1 cellular context compared by ENCODE assay signal in the genomic region with DNA sequence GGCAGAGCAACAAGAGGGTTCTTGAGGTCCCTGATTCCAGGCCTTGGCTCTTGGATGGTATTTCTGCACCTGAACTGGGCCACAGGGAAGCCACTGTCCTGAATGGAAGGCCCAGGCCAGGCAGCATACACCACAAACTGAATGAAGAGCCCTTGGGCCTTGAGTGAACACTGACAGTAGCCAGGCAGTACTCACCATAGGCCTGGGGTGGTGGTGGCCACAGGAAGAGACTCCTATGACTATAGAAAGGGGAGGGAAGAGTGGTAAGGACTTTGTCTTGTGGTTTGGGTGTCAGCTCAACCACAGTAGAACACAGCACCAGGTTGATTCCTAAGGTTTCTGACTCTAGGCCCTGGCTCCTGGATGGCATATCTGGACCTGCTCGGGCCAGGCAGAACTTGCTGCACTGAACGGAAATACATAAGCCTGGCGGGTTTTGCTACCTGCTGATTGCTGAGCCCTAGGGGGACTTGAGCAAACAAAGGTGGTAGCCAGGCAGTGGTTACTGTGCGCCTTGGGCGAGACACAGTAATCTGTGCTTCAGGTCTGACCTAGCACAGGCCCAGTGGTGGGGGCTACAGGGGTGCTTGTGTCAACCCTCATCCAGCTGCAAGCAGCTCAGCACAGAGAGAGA.
TF ChIP-seq lines count a peak whose summit lies in the region.

No MANE protein-coding gene starts in this region.

TF ChIP-seq in HepG2, 621 proteins besides CTCF, POLR2A, EP300 and RAD21:
- TF ChIP-seq ZNF180 (CRISPR knock-in tag; IDR thresholded peaks at IDR 0.05; ENCODE audit: borderline replicate concordance, low read depth), result no peak
- TF ChIP-seq, protein P1, sequence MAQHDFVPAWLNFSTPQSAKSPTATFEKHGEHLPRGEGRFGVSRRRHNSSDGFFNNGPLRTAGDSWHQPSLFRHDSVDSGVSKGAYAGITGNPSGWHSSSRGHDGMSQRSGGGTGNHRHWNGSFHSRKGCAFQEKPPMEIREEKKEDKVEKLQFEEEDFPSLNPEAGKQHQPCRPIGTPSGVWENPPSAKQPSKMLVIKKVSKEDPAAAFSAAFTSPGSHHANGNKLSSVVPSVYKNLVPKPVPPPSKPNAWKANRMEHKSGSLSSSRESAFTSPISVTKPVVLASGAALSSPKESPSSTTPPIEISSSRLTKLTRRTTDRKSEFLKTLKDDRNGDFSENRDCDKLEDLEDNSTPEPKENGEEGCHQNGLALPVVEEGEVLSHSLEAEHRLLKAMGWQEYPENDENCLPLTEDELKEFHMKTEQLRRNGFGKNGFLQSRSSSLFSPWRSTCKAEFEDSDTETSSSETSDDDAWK (CRISPR knock-in tag; IDR thresholded peaks at IDR 0.05), result no peak
- TF ChIP-seq, protein P2, sequence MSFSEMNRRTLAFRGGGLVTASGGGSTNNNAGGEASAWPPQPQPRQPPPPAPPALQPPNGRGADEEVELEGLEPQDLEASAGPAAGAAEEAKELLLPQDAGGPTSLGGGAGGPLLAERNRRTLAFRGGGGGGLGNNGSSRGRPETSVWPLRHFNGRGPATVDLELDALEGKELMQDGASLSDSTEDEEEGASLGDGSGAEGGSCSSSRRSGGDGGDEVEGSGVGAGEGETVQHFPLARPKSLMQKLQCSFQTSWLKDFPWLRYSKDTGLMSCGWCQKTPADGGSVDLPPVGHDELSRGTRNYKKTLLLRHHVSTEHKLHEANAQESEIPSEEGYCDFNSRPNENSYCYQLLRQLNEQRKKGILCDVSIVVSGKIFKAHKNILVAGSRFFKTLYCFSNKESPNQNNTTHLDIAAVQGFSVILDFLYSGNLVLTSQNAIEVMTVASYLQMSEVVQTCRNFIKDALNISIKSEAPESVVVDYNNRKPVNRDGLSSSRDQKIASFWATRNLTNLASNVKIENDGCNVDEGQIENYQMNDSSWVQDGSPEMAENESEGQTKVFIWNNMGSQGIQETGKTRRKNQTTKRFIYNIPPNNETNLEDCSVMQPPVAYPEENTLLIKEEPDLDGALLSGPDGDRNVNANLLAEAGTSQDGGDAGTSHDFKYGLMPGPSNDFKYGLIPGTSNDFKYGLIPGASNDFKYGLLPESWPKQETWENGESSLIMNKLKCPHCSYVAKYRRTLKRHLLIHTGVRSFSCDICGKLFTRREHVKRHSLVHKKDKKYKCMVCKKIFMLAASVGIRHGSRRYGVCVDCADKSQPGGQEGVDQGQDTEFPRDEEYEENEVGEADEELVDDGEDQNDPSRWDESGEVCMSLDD (CRISPR knock-in tag; IDR thresholded peaks at IDR 0.05; ENCODE audit: borderline replicate concordance), result no peak
- no peak for TF ChIP-seq PPARG (CRISPR knock-in tag; conservative IDR thresholded peaks at IDR 0.05)
